ENCODE assay signal across 9 cellular contexts in genomic region chr5:1118738-1119137, GRCh38. TPM values are rescaled to one million over a fixed set of nuclear protein-coding genes. Genes with fewer than 3 reads are reported as not detected.
DNase-seq lines count a peak whose midpoint lies in the region; ATAC-seq and TF ChIP-seq lines count a peak whose summit lies in the region.
"Had no signal": no experiment of that assay in that cellular context is flagged by ENCODE, and none has a peak within 500 bp of the region (broad histone marks: within the 10 kb centered on the region; RNA-seq: fewer than 3 reads in every experiment).

No MANE protein-coding gene starts in this region.

- peaks cover 25% of the 10 kb centered on the region for H3K4me1 ChIP-seq in hepatocyte (ENCODE audit: insufficient read depth)
- H3K4me1 ChIP-seq in skeletal muscle tissue (ENCODE audit: control insufficient read depth in 3 of 3, insufficient read depth in 3 of 3, low read length in 3 of 3), result peaks cover 31 to 43% (median 37%) of the 10 kb centered on the region in 3 donors

- no peak overlapping the region for H2AFZ ChIP-seq in hepatocyte

- H3K79me2 ChIP-seq in hepatocyte, result no peaks in the 10 kb centered on the region

- H3K27ac ChIP-seq in hepatocyte (peak overlapping the region; percentile 66), skeletal muscle tissue (ENCODE audit: low read depth, low read length) (peak overlapping the region; percentile 63)

- WGBS in hepatocyte (ENCODE audit: low lambda C conversion rate, missing lambda C conversion rate), result 38% methylated on average over 15 of the region's 15 CpGs

- peak; percentile 54 for DNase-seq in NCI-H748 (lab: John Stamatoyannopoulos, UW; ENCODE audit: unreplicated experiment)
- no peak for DNase-seq in NCI-H748 treated with DMSO at 0.1 percent for 48 hours (lab: John Stamatoyannopoulos, UW)
- peak; percentile 93 for DNase-seq in RPMI8226
- peak; percentile 82 for DNase-seq in hepatocyte (ENCODE audit: low spot score)
- no peak for DNase-seq in NCI-H128 (lab: John Stamatoyannopoulos, UW; ENCODE audit: unreplicated experiment)
- DNase-seq: activated CD4-positive, CD25-positive, alpha-beta regulatory T cell had no signal

- H3K9me3 ChIP-seq in hepatocyte (ENCODE audit: low read depth) (no peaks in the 10 kb centered on the region), skeletal muscle tissue (ENCODE audit: control insufficient read depth in 3 of 3, low read length in 3 of 3) (no peaks in the 10 kb centered on the region)

- no peaks in the 10 kb centered on the region for H4K20me1 ChIP-seq in hepatocyte (ENCODE audit: insufficient read depth, poor library complexity, severe bottlenecking)

- H3K36me3 ChIP-seq in hepatocyte (replicated peaks; ENCODE audit: insufficient read depth, low read depth) (no peaks in the 10 kb centered on the region), skeletal muscle tissue (ENCODE audit: control insufficient read depth in 3 of 3, insufficient read depth in 3 of 3, low read length in 3 of 3) (no peaks in the 10 kb centered on the region)

- no peaks in the 10 kb centered on the region for H3K9me2 ChIP-seq in hepatocyte (replicated peaks; ENCODE audit: insufficient read depth)

- H3K4me3 ChIP-seq in hepatocyte, result no peak overlapping the region
- peak overlapping the region in 1 of 3 donors; percentile 54 for H3K4me3 ChIP-seq in skeletal muscle tissue (ENCODE audit: low read length in 3 of 3)

- H3K4me2 ChIP-seq in hepatocyte, result peak overlapping the region; percentile 14

- peak overlapping the region in 1 of 3 donors; percentile 36 for H3K9ac ChIP-seq in skeletal muscle tissue (ENCODE audit: low read depth in 1 of 3, low read length in 3 of 3)

- H3K27me3 ChIP-seq in hepatocyte (no peaks in the 10 kb centered on the region), skeletal muscle tissue (ENCODE audit: control insufficient read depth in 3 of 3, insufficient read depth in 3 of 3, low read length in 3 of 3) (peaks cover 19 to 30% (median 21%) of the 10 kb centered on the region in 3 donors)

- ATAC-seq in GM21381 (IDR thresholded peaks at IDR 0.05; ENCODE audit: unreplicated experiment) (no peak), HG02623 (IDR thresholded peaks at IDR 0.05; ENCODE audit: unreplicated experiment) (no peak)

- TF ChIP-seq CTCF in hepatocyte (IDR thresholded peaks at IDR 0.05; ENCODE audit: poor library complexity), result no peak

RNA-seq across cellular contexts. Expression of gene SLC12A7, which starts 6.9 kb away (rescaled TPM):
- 19.7 and 30.2 TPM in 2 replicates for total RNA-seq in hepatocyte
- polyA plus RNA-seq in hepatocyte, result 31.3 and 34.3 TPM in 2 replicates
- total RNA-seq in skeletal muscle tissue, result 5.7 TPM

Comparison
In these comparisons a context has a peak if more than half of its experiments do, and no peak if none do; other contexts are left out.
1. DNase-seq: peak in NCI-H748 (single experiment), RPMI8226 (single experiment) and hepatocyte (single experiment); none in NCI-H748 treated with DMSO at 0.1 percent for 48 hours (single experiment) and NCI-H128 (single experiment).